ENCODE assay signal across 12 cellular contexts in genomic region chr10:104139221-104139620, GRCh38. TPM values are rescaled to one million over a fixed set of nuclear protein-coding genes. Genes with fewer than 3 reads are reported as not detected.
DNase-seq lines count a peak whose midpoint lies in the region; ATAC-seq, FAIRE-seq and TF ChIP-seq lines count a peak whose summit lies in the region.
"Had no signal": no experiment of that assay in that cellular context is flagged by ENCODE, and none has a peak within 500 bp of the region (broad histone marks: within the 10 kb centered on the region; RNA-seq: fewer than 3 reads in every experiment).

No MANE protein-coding gene starts in this region.

- no peak overlapping the region for H4K91ac ChIP-seq in H1 (replicated peaks; ENCODE audit: insufficient read length, low read length)

- no peaks in the 10 kb centered on the region for H3K23me2 ChIP-seq in H1 (ENCODE audit: low read depth, low read length)

- TF ChIP-seq POLR2A in H1 (IDR thresholded peaks at IDR 0.05; ENCODE audit: control extremely low read depth in 1 of 2, low read depth in 2 of 2, low read length in 2 of 2): no peak

- H3K36me3 ChIP-seq in H1 (ENCODE audit: control insufficient read depth in 2 of 4, insufficient read depth in 4 of 4, low read length in 3 of 4): no peaks in the 10 kb centered on the region
- no peaks in the 10 kb centered on the region for H3K36me3 ChIP-seq in colonic mucosa

- peak; percentile 24 for TF ChIP-seq CTCF in natural killer cell (IDR thresholded peaks at IDR 0.05)
- TF ChIP-seq CTCF in H1 (IDR thresholded peaks at IDR 0.05; ENCODE audit: control extremely low read depth in 1 of 3, insufficient read depth in 1 of 3, low read depth in 1 of 3, low read length in 3 of 3): peak in 2 of 3 experiments; percentile 25 to 41; a peak in 2 of 4 replicates
- no peak for TF ChIP-seq CTCF in colonic mucosa (IDR thresholded peaks at IDR 0.05)

- DNase-seq in natural killer cell: no peak
- DNase-seq in natural killer cell treated with Interleukin-12 subunit alpha and Interleukin-12 subunit beta and Interleukin-15 and Interleukin-18, amount 100 ng/mL, for 72 hours (ENCODE audit: low spot score): no peak
- DNase-seq in MV-4-11 (lab: John Stamatoyannopoulos, UW): peak; percentile 7
- DNase-seq in H1 (ENCODE audit: low read depth in 1 of 2, low spot score in 2 of 2): no peak
- no peak for DNase-seq in NCI-H2081 treated with DMSO at 0.1 percent for 48 hours (lab: John Stamatoyannopoulos, UW)
- no peak for DNase-seq in NCI-H2029 (lab: John Stamatoyannopoulos, UW)
- DNase-seq in colonic mucosa: no peak
- DNase-seq: activated CD8-positive, alpha-beta memory T cell treated with anti-CD3 and anti-CD28 coated beads for 24 hours; amygdala; DMS153 had no signal

- H3K4me1 ChIP-seq in H1 (replicated peaks in 1 of 4; ENCODE audit: control insufficient read depth in 3 of 4, insufficient read depth in 4 of 4, low read length in 3 of 4) (no peaks in the 10 kb centered on the region), colonic mucosa (no peaks in the 10 kb centered on the region)

- no peak overlapping the region for H3K56ac ChIP-seq in H1 (replicated peaks; ENCODE audit: insufficient read length, low read depth, low read length)

- peak; percentile 36 for FAIRE-seq in H1 (lab: Jason Lieb, UNC)

- H3K18ac ChIP-seq in H1 (ENCODE audit: extremely low read depth, low read length): no peak overlapping the region

- H3K27ac ChIP-seq in H1 (ENCODE audit: low read depth, low read length) (no peak overlapping the region), colonic mucosa (no peak overlapping the region)

- no peak overlapping the region for H3K4me3 Mint-ChIP-seq in natural killer cell
- no peak overlapping the region for H3K4me3 Mint-ChIP-seq in natural killer cell treated with Interleukin-12 subunit alpha and Interleukin-12 subunit beta and Interleukin-15 and Interleukin-18, amount 100 ng/mL, for 72 hours

- H2AFZ ChIP-seq in H1 (ENCODE audit: low read length): no peak overlapping the region

- no peak overlapping the region for H3K4me3 ChIP-seq in H1 (ENCODE audit: extremely low read depth in 1 of 4, insufficient read depth in 2 of 4, low read depth in 3 of 4, low read length in 4 of 4)
- H3K4me3 ChIP-seq in colonic mucosa: no peak overlapping the region

- H3K9ac ChIP-seq in H1 (replicated peaks in 1 of 4; ENCODE audit: extremely low read depth in 1 of 4, low read depth in 3 of 4, low read length in 3 of 4) (no peak overlapping the region), colonic mucosa (ENCODE audit: low read depth in 2 of 2, low read length in 2 of 2) (no peak overlapping the region)

- ATAC-seq in natural killer cell (no peak), GM21576 (IDR thresholded peaks at IDR 0.05; ENCODE audit: unreplicated experiment) (no peak)
- no peak for ATAC-seq in natural killer cell treated with Interleukin-12 subunit alpha and Interleukin-12 subunit beta and Interleukin-15 and Interleukin-18, amount 100 ng/mL, for 72 hours

- CTCF ChIA-PET in H1 (lab: Charles Lee; ENCODE audit: partially characterized antibody): interaction anchor here (0.7 to 3.3 kb wide), 11 partner anchors 8 to 251 kb away, joined by 3 to 13 read pairs (median 6); partner anchors contain the start of gene SFR1

- no peaks in the 10 kb centered on the region for H3K36me3 Mint-ChIP-seq in natural killer cell
- no peaks in the 10 kb centered on the region for H3K36me3 Mint-ChIP-seq in natural killer cell treated with Interleukin-12 subunit alpha and Interleukin-12 subunit beta and Interleukin-15 and Interleukin-18, amount 100 ng/mL, for 72 hours

- no peak overlapping the region for H3K4me2 ChIP-seq in H1 (ENCODE audit: insufficient read depth in 1 of 2, low read depth in 2 of 2, low read length in 2 of 2)

- no peak overlapping the region for H2BK12ac ChIP-seq in H1 (ENCODE audit: low read depth, low read length)

- TF ChIP-seq RAD21 in H1 (IDR thresholded peaks at IDR 0.05 in 1 of 2, conservative IDR thresholded peaks at IDR 0.05 in 1 of 2; ENCODE audit: low read depth in 2 of 2, low read length in 2 of 2): peak; percentile 44 to 48; a peak in 3 of 4 replicates

- POLR2A ChIA-PET in H1 (lab: Charles Lee; ENCODE audit: partially characterized antibody): interaction anchor here (4.4 kb wide), 1 partner anchor 18 kb away, joined by 21 read pairs; the partner anchor contains the start of gene SFR1

- no peaks in the 10 kb centered on the region for H3K79me2 ChIP-seq in H1 (ENCODE audit: control insufficient read depth in 1 of 2, insufficient read depth in 2 of 2, low read length in 2 of 2)

- WGBS in H1 (ENCODE audit: extremely low coverage in 1 of 2, insufficient coverage in 1 of 2, insufficient read length in 1 of 2, insufficient replicate concordance in 2 of 2, low coverage in 1 of 2, low lambda C conversion rate in 2 of 2, missing lambda C conversion rate in 1 of 2), 2 experiments: 51% methylated on average over 5 of the region's 5 CpGs; no CpG with 5 or more reads in 1 of the 2 experiments

- no peak overlapping the region for H3K4ac ChIP-seq in H1 (replicated peaks; ENCODE audit: insufficient read length, low read depth, low read length)

- no peaks in the 10 kb centered on the region for H4K20me1 ChIP-seq in H1 (replicated peaks in 1 of 2; ENCODE audit: control insufficient read depth in 1 of 2, insufficient read depth in 2 of 2, low read length in 2 of 2)

- no peak overlapping the region for H4K8ac ChIP-seq in H1 (ENCODE audit: extremely low read depth, insufficient read depth, low read length)

- H3K27me3 Mint-ChIP-seq in natural killer cell (ENCODE audit: low read depth in 2 of 2): peaks cover 11 to 25% of the 10 kb centered on the region in 2 donors
- peaks cover 18 to 23% of the 10 kb centered on the region in 2 donors for H3K27me3 Mint-ChIP-seq in natural killer cell treated with Interleukin-12 subunit alpha and Interleukin-12 subunit beta and Interleukin-15 and Interleukin-18, amount 100 ng/mL, for 72 hours

- no peak overlapping the region for H2BK20ac ChIP-seq in H1 (ENCODE audit: low read length)

- no peak overlapping the region for H3K14ac ChIP-seq in H1 (ENCODE audit: insufficient read length)

- no peak overlapping the region for H2BK120ac ChIP-seq in H1 (replicated peaks; ENCODE audit: low read depth, low read length)

- H3K9me3 ChIP-seq in H1 (ENCODE audit: insufficient read depth in 2 of 2, low read depth in 1 of 2, low read length in 1 of 2) (no peaks in the 10 kb centered on the region), colonic mucosa (no peaks in the 10 kb centered on the region)

- H4K5ac ChIP-seq in H1 (ENCODE audit: insufficient read length, low read depth, low read length): no peak overlapping the region

- no peaks in the 10 kb centered on the region for H3K27me3 ChIP-seq in H1 (replicated peaks in 1 of 4; ENCODE audit: control insufficient read depth in 3 of 4, extremely low read depth in 1 of 4, insufficient read depth in 3 of 4, low read length in 3 of 4)
- H3K27me3 ChIP-seq in colonic mucosa: no peaks in the 10 kb centered on the region

- H2BK15ac ChIP-seq in H1 (ENCODE audit: low read length): no peak overlapping the region

- H3K23ac ChIP-seq in H1 (ENCODE audit: insufficient read length): no peak overlapping the region

- no peaks in the 10 kb centered on the region for H3K79me1 ChIP-seq in H1 (ENCODE audit: low read depth, low read length)

- no peaks in the 10 kb centered on the region for H3K4me1 Mint-ChIP-seq in natural killer cell
- no peaks in the 10 kb centered on the region for H3K4me1 Mint-ChIP-seq in natural killer cell treated with Interleukin-12 subunit alpha and Interleukin-12 subunit beta and Interleukin-15 and Interleukin-18, amount 100 ng/mL, for 72 hours (ENCODE audit: low read depth in 2 of 2)

- no peaks in the 10 kb centered on the region for H3K9me3 Mint-ChIP-seq in natural killer cell
- H3K9me3 Mint-ChIP-seq in natural killer cell treated with Interleukin-12 subunit alpha and Interleukin-12 subunit beta and Interleukin-15 and Interleukin-18, amount 100 ng/mL, for 72 hours: no peaks in the 10 kb centered on the region

- no peak overlapping the region for H3K27ac Mint-ChIP-seq in natural killer cell
- no peak overlapping the region for H3K27ac Mint-ChIP-seq in natural killer cell treated with Interleukin-12 subunit alpha and Interleukin-12 subunit beta and Interleukin-15 and Interleukin-18, amount 100 ng/mL, for 72 hours

- no peak for TF ChIP-seq EP300 in H1 (IDR thresholded peaks at IDR 0.05; ENCODE audit: borderline replicate concordance in 1 of 2, low read depth in 2 of 2, low read length in 2 of 2)

- H2AK5ac ChIP-seq in H1 (ENCODE audit: low read depth, low read length): no peak overlapping the region

- H2BK5ac ChIP-seq in H1 (ENCODE audit: low read depth, low read length): no peak overlapping the region

- intact Hi-C loops in natural killer cell (cut with micrococcal nuclease): no loop called here
- intact Hi-C loops in colonic mucosa (cut with DNase I): no loop called here

TF ChIP-seq in H1, 55 proteins besides CTCF, POLR2A, EP300 and RAD21 (continues in another document):
- no peak for TF ChIP-seq TAF1 (IDR thresholded peaks at IDR 0.05; ENCODE audit: low read depth, low read length)

RNA-seq across cellular contexts. Expression of gene SFR1, which starts 17.2 kb away (rescaled TPM):
- total RNA-seq in natural killer cell (10 to 100 TPM in 2 of 3 donors, 1 to 10 TPM in 1; 9.1 to 19.1 (median 18.3) TPM), colonic mucosa (1 to 10 TPM; 6.8 to 8.0 TPM)
- total RNA-seq in natural killer cell treated with Interleukin-12 subunit alpha and Interleukin-12 subunit beta and Interleukin-15 and Interleukin-18, amount 100 ng/mL, for 72 hours: 10 to 100 TPM; 12.1 to 12.5 TPM
- total RNA-seq in H1 (2021; fragmentation: NEBNext Ultra II Directional; extraction: Animal tissue kit (Norgen Biotek cat#: 25700)): 6.9 and 7.7 TPM in 2 replicates
- polyA plus RNA-seq in H1 (2011; rRNA removed): 3.1 and 3.4 TPM in 2 replicates
- 6.0 TPM for polyA plus RNA-seq in H1 (2011; cell fraction: cytosol; rRNA removed)
- 2.0 TPM for polyA plus RNA-seq in H1 (2011; cell fraction: nucleus; rRNA removed)
- polyA plus RNA-seq in H1 (2012, experiment 1 of 2): 2.8 to 4.1 TPM (median 3.3 TPM) in 4 replicates
- polyA plus RNA-seq in H1 (2012, experiment 2 of 2): 1.1 TPM
- 5.1 TPM for polyA plus RNA-seq in H1 (2013, experiment 1 of 2)
- polyA plus RNA-seq in H1 (2013, experiment 2 of 2): 4.5 TPM
- 1.3 and 1.7 TPM in 2 replicates for polyA minus RNA-seq in H1 (2011; rRNA and poly(A)+ RNA removed)
- polyA minus RNA-seq in H1 (2011; cell fraction: cytosol; rRNA and poly(A)+ RNA removed): 4.6 TPM
- polyA minus RNA-seq in H1 (2011; cell fraction: nucleus; rRNA and poly(A)+ RNA removed): 1.6 TPM

RNA-seq across cellular contexts. Expression of gene COL17A1, which starts 53.5 kb away (rescaled TPM):
- total RNA-seq in natural killer cell: not detected
- total RNA-seq in natural killer cell treated with Interleukin-12 subunit alpha and Interleukin-12 subunit beta and Interleukin-15 and Interleukin-18, amount 100 ng/mL, for 72 hours: not detected
- 0.37 and 1.9 TPM in 2 replicates for total RNA-seq in H1 (2021; fragmentation: NEBNext Ultra II Directional; extraction: Animal tissue kit (Norgen Biotek cat#: 25700))
- polyA plus RNA-seq in H1 (2011; rRNA removed): 0.35 and 0.52 TPM in 2 replicates
- 0.45 TPM for polyA plus RNA-seq in H1 (2011; cell fraction: cytosol; rRNA removed)
- 0.78 TPM for polyA plus RNA-seq in H1 (2011; cell fraction: nucleus; rRNA removed)
- 0.93 to 1.3 TPM (median 1.1 TPM) in 4 replicates for polyA plus RNA-seq in H1 (2012, experiment 1 of 2)
- 1.0 TPM for polyA plus RNA-seq in H1 (2012, experiment 2 of 2)
- polyA plus RNA-seq in H1 (2013, experiment 1 of 2): 1.3 TPM
- 1.6 TPM for polyA plus RNA-seq in H1 (2013, experiment 2 of 2)
- 0.27 and 0.28 TPM in 2 replicates for polyA minus RNA-seq in H1 (2011; rRNA and poly(A)+ RNA removed)
- polyA minus RNA-seq in H1 (2011; cell fraction: cytosol; rRNA and poly(A)+ RNA removed): not detected
- 0.10 TPM for polyA minus RNA-seq in H1 (2011; cell fraction: nucleus; rRNA and poly(A)+ RNA removed)
- 100 to 1,000 TPM; 115 to 249 TPM for total RNA-seq in colonic mucosa
- total RNA-seq: LHCN-M2 had no signal

Comparison
In these comparisons a context has a peak if more than half of its experiments do, and no peak if none do; other contexts are left out.
1. RNA of gene COL17A1, which starts 53.5 kb away (total RNA-seq): 115 to 249 TPM in colonic mucosa; 0.37 to 1.9 TPM in H1, not detected in natural killer cell and not detected in natural killer cell treated with Interleukin-12 subunit alpha and Interleukin-12 subunit beta and Interleukin-15 and Interleukin-18, amount 100 ng/mL, for 72 hours; every median in the first group is over 10 times any median in the second.